ENCODE assay signal across 1 cellular context in genomic region chr17:82273327-82274133, GRCh38.
TF ChIP-seq lines count a peak whose summit lies in the region.

Gene CSNK1D, minus strand, starts transcription at chr17:82273700. Its CDS starts 319 bp downstream, at chr17:82273381.

TF ChIP-seq in A549, 52 proteins besides CTCF, POLR2A, EP300 and RAD21 (continued from another document):
- TF ChIP-seq SREBF2 (IDR thresholded peaks at IDR 0.05) = no peak
- no peak for TF ChIP-seq ZSCAN20 (CRISPR knock-in tag; IDR thresholded peaks at IDR 0.05)
- no peak for TF ChIP-seq NFE2L2 (conservative IDR thresholded peaks at IDR 0.05; ENCODE audit: low read length)
